In the genomic region with DNA sequence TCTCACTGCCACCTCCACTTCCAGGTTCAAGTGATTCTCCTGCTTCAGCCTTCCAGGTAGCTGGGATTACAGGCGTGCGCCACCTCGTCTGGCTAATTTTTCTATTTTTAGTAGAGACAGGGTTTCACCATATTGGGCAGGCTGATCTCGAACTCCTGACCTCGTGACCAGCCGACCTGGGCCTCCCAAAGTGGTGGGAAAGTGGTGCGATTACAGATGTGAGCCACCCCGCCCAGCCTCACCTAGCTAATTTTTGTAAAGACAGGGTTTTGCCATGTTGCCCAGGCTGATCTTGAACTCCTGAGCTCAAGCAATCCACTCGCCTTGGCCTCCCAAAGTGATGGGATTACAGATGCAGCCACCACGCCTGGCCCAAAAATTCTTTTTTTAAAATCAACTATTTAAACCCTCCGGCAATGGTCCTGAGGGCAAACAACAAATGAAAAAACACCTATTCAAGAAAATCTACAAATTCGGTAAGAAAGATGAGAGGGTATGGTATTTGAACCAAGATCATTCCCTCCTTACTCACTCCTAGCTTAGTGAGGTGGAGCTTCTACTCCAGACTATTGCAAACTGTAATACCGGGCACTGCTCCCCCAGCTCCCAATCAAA, we compare ENCODE assay signal across 12 cellular contexts. TPM values are rescaled to one million over a fixed set of nuclear protein-coding genes. Genes with fewer than 3 reads are reported as not detected.
DNase-seq lines count a peak whose midpoint lies in the region; ATAC-seq, FAIRE-seq and TF ChIP-seq lines count a peak whose summit lies in the region.
"Had no signal": no experiment of that assay in that cellular context is flagged by ENCODE, and none has a peak within 500 bp of the region (broad histone marks: within the 10 kb centered on the region; RNA-seq: fewer than 3 reads in every experiment).

No MANE protein-coding gene starts in this region.

- H3K4me2 ChIP-seq in endothelial cell of umbilical vein (ENCODE audit: insufficient read depth, low read length), result peak overlapping the region; percentile 99

- H3K4me3 ChIP-seq in RWPE2 (ENCODE audit: severe bottlenecking) (no peak overlapping the region), endothelial cell of umbilical vein (replicated peaks in 1 of 3; ENCODE audit: insufficient read depth in 1 of 3, low read depth in 1 of 3, low read length in 3 of 3) (peak overlapping the region in 1 of 3 experiments; percentile 99), spleen (peak overlapping the region in 4 of 8 donors; percentile 75 to 86 (median 84)), WERI-Rb-1 (ENCODE audit: low read depth, low read length) (no peak overlapping the region)

- peaks cover 64% of the 10 kb centered on the region for H3K79me2 ChIP-seq in endothelial cell of umbilical vein (ENCODE audit: control insufficient read depth, insufficient read depth, low read length)

- peak overlapping the region; percentile 63 for H3K27ac ChIP-seq in RWPE2 (ENCODE audit: poor library complexity, severe bottlenecking)
- peak overlapping the region; percentile 86 for H3K27ac ChIP-seq in endothelial cell of umbilical vein (ENCODE audit: insufficient read depth, low read depth, low read length)
- H3K27ac ChIP-seq in spleen, result no peak overlapping the region
- H3K27ac ChIP-seq in WERI-Rb-1, result no peak overlapping the region

- no peaks in the 10 kb centered on the region for H3K9me1 ChIP-seq in endothelial cell of umbilical vein (replicated peaks; ENCODE audit: control insufficient read depth, extremely low read depth, insufficient read depth, low read length)

- H3K4me3 Mint-ChIP-seq in activated T-cell treated with anti-CD3 and anti-CD28 coated beads, Interleukin-2, amount 50 U/mL, for 4 hours, result peak overlapping the region; percentile 93

- CTCF ChIA-PET in endothelial cell of umbilical vein (lab: Charles Lee), result interaction anchor here (1.2 to 3.6 kb wide), 9 partner anchors 10 to 64 kb away, joined by 3 to 28 read pairs (median 6); a partner anchor contains a TSS

- peaks cover 34% of the 10 kb centered on the region for H3K4me1 Mint-ChIP-seq in activated T-cell treated with anti-CD3 and anti-CD28 coated beads, Interleukin-2, amount 50 U/mL, for 4 hours (ENCODE audit: low read depth)

- no peaks in the 10 kb centered on the region for H4K20me1 ChIP-seq in endothelial cell of umbilical vein (replicated peaks; ENCODE audit: control insufficient read depth, extremely low read depth, insufficient read depth, low read length)

- no peaks in the 10 kb centered on the region for H3K36me3 Mint-ChIP-seq in activated T-cell treated with anti-CD3 and anti-CD28 coated beads, Interleukin-2, amount 50 U/mL, for 4 hours (ENCODE audit: insufficient read depth)

- POLR2A ChIA-PET in endothelial cell of umbilical vein (lab: Charles Lee), result interaction anchor here (1.7 kb wide), 1 partner anchor 18 kb away, joined by 8 read pairs; no protein-coding TSS in a partner anchor

- whole genome bisulfite sequencing in spleen, 5 donors, result 92 to 94% (median 93%) methylated on average over 13 of the region's 13 CpGs

- H3K27me3 ChIP-seq in RWPE2 (ENCODE audit: insufficient read depth, poor library complexity, severe bottlenecking) (no peaks in the 10 kb centered on the region), endothelial cell of umbilical vein (ENCODE audit: control insufficient read depth in 2 of 2, insufficient read depth in 2 of 2, low read length in 2 of 2) (no peaks in the 10 kb centered on the region), spleen (replicated peaks in 1 of 7) (no peaks in the 10 kb centered on the region), WERI-Rb-1 (ENCODE audit: insufficient read depth, low read depth, severe bottlenecking) (no peaks in the 10 kb centered on the region)
- H3K27me3 ChIP-seq: left lung had no signal

- TF ChIP-seq CTCF in RWPE2 (IDR thresholded peaks at IDR 0.05; ENCODE audit: poor library complexity, severe bottlenecking) (no peak), endothelial cell of umbilical vein (IDR thresholded peaks at IDR 0.05; ENCODE audit: extremely low read depth in 1 of 2, insufficient read depth in 1 of 2, low read depth in 1 of 2, low read length in 2 of 2) (no peak), spleen (IDR thresholded peaks at IDR 0.05 in 8 of 11, conservative IDR thresholded peaks at IDR 0.05 in 3 of 11) (no peak), WERI-Rb-1 (IDR thresholded peaks at IDR 0.05; ENCODE audit: low read depth, low read length) (no peak)

- intact Hi-C loops in endothelial cell of umbilical vein (cut with micrococcal nuclease) (no loop called here), spleen (cut with DNase I; ENCODE audit: low total_unique reads) (no loop called here)

- no TSS peak for BruUV-seq in endothelial cell of umbilical vein (replicated peaks; lab: Mats Ljungman, UMichigan)

- H3K36me3 ChIP-seq in RWPE2 (ENCODE audit: low read depth) (peaks cover 17% of the 10 kb centered on the region; the same call in 1 of the 2 replicates), endothelial cell of umbilical vein (ENCODE audit: control insufficient read depth in 2 of 2, extremely low read depth in 1 of 2, insufficient read depth in 2 of 2, low read length in 2 of 2) (peaks cover 0 to 3% of the 10 kb centered on the region in 2 experiments), spleen (peaks cover 0 to 14% (median 0%) of the 10 kb centered on the region in 6 donors), WERI-Rb-1 (peaks cover 23% of the 10 kb centered on the region)
- H3K36me3 ChIP-seq: left lung had no signal

- no peak overlapping the region for H3K9ac ChIP-seq in endothelial cell of umbilical vein (replicated peaks; ENCODE audit: extremely low read depth, insufficient read depth, low read length)

- DNase-seq in activated T-cell treated with anti-CD3 and anti-CD28 coated beads, Interleukin-2, amount 50 U/mL, for 4 hours, result no peak
- no peak for DNase-seq in activated T-cell treated with anti-CD3 and anti-CD28 coated beads for 4 hours
- DNase-seq in RWPE2 (ENCODE audit: low spot score), result no peak
- DNase-seq in endothelial cell of umbilical vein (ENCODE audit: low read depth, low spot score), result no peak
- peak; percentile 64 for DNase-seq in spleen
- DNase-seq in NCI-H1417 treated with DMSO at 0.1 percent for 48 hours (lab: John Stamatoyannopoulos, UW), result no peak
- DNase-seq in medulla oblongata (ENCODE audit: extremely low spot score), result no peak
- DNase-seq in WERI-Rb-1, result no peak
- DNase-seq: amniotic stem cell, left lung, NCI-H446 treated with DMSO at 0.1 percent for 48 hours had no signal

- H3K9me3 ChIP-seq in RWPE2 (ENCODE audit: severe bottlenecking), result no peaks in the 10 kb centered on the region
- H3K9me3 ChIP-seq in endothelial cell of umbilical vein (replicated peaks; ENCODE audit: control insufficient read depth, insufficient read depth, low read length), result no peaks in the 10 kb centered on the region
- peaks cover 0 to 3% (median under 1%) of the 10 kb centered on the region in 8 donors for H3K9me3 ChIP-seq in spleen
- H3K9me3 ChIP-seq in WERI-Rb-1 (ENCODE audit: severe bottlenecking), result no peaks in the 10 kb centered on the region
- H3K9me3 ChIP-seq: left lung had no signal

- H3K4me1 ChIP-seq in RWPE2 (ENCODE audit: insufficient read depth, poor library complexity, severe bottlenecking), result peaks cover 6% of the 10 kb centered on the region
- H3K4me1 ChIP-seq in endothelial cell of umbilical vein (ENCODE audit: control insufficient read depth, extremely low read depth, insufficient read depth, low read length), result peaks cover 40% of the 10 kb centered on the region
- H3K4me1 ChIP-seq in spleen, result peaks cover 21 to 48% (median 28%) of the 10 kb centered on the region in 6 donors

- no peaks in the 10 kb centered on the region for H3K9me3 Mint-ChIP-seq in activated T-cell treated with anti-CD3 and anti-CD28 coated beads, Interleukin-2, amount 50 U/mL, for 4 hours

- dilution Hi-C loops in endothelial cell of umbilical vein (cut with MboI; ENCODE audit: extremely low pct_ligation_motif_present, low sequenced_read_pairs), result no loop called here

- ATAC-seq in activated T-cell treated with anti-CD3 and anti-CD28 coated beads, Interleukin-2, amount 50 U/mL, for 4 hours, result no peak
- ATAC-seq in RWPE2 (ENCODE audit: low read depth), result no peak
- ATAC-seq: esophagus mucosa, left lung had no signal

- TF ChIP-seq POLR2A in endothelial cell of umbilical vein (IDR thresholded peaks at IDR 0.05; ENCODE audit: low read depth, low read length) (no peak), spleen (IDR thresholded peaks at IDR 0.05) (no peak)

- FAIRE-seq in endothelial cell of umbilical vein (lab: Jason Lieb, UNC), result no peak

- H2AFZ ChIP-seq in endothelial cell of umbilical vein (ENCODE audit: low read depth, low read length), result no peak overlapping the region

- no peaks in the 10 kb centered on the region for H3K27me3 Mint-ChIP-seq in activated T-cell treated with anti-CD3 and anti-CD28 coated beads, Interleukin-2, amount 50 U/mL, for 4 hours (ENCODE audit: low read depth)

RNA-seq across cellular contexts. Expression of a gene that starts 1.9 kb away (rescaled TPM):
- total RNA-seq in activated T-cell treated with anti-CD3 and anti-CD28 coated beads, Interleukin-2, amount 50 U/mL, for 4 hours, result 10 to 100 TPM; 65.4 to 70.2 (median 66.0) TPM
- total RNA-seq in endothelial cell of umbilical vein (114 and 115 TPM in 2 replicates), spleen (10 to 100 TPM; 21.5 to 42.9 (median 32.6) TPM)
- polyA plus RNA-seq in endothelial cell of umbilical vein (27.8 and 33.8 TPM in 2 replicates), spleen (1 to 10 TPM; 3.9 to 8.3 (median 4.4) TPM)
- polyA plus RNA-seq in endothelial cell of umbilical vein (2011; cell fraction: cytosol; rRNA removed), result 34.5 and 37.1 TPM in 2 replicates
- 30.8 and 43.2 TPM in 2 replicates for polyA plus RNA-seq in endothelial cell of umbilical vein (2011; cell fraction: nucleus; rRNA removed)
- 30.4 and 40.0 TPM in 2 replicates for polyA plus RNA-seq in endothelial cell of umbilical vein (2012)
- 64.5 and 65.3 TPM in 2 replicates for polyA minus RNA-seq in endothelial cell of umbilical vein
- polyA minus RNA-seq in endothelial cell of umbilical vein (2011; cell fraction: cytosol; rRNA and poly(A)+ RNA removed), result 18.5 TPM
- 31.3 and 39.8 TPM in 2 replicates for polyA minus RNA-seq in endothelial cell of umbilical vein (2011; cell fraction: nucleus; rRNA and poly(A)+ RNA removed)

RNA-seq across cellular contexts. Expression of a gene that starts 24.4 kb away (rescaled TPM):
- 10 to 100 TPM; 11.8 to 15.2 (median 12.9) TPM for total RNA-seq in activated T-cell treated with anti-CD3 and anti-CD28 coated beads, Interleukin-2, amount 50 U/mL, for 4 hours
- total RNA-seq in endothelial cell of umbilical vein (51.2 and 51.3 TPM in 2 replicates), spleen (10 to 100 TPM; 15.5 to 28.0 (median 23.5) TPM)
- polyA plus RNA-seq in endothelial cell of umbilical vein (36.6 and 40.0 TPM in 2 replicates), spleen (10 to 100 TPM; 18.6 to 27.7 (median 24.7) TPM)
- 53.2 and 53.9 TPM in 2 replicates for polyA plus RNA-seq in endothelial cell of umbilical vein (2011; cell fraction: cytosol; rRNA removed)
- 36.6 and 42.5 TPM in 2 replicates for polyA plus RNA-seq in endothelial cell of umbilical vein (2011; cell fraction: nucleus; rRNA removed)
- 43.8 and 46.6 TPM in 2 replicates for polyA plus RNA-seq in endothelial cell of umbilical vein (2012)
- 35.5 and 38.3 TPM in 2 replicates for polyA minus RNA-seq in endothelial cell of umbilical vein
- 10.8 TPM for polyA minus RNA-seq in endothelial cell of umbilical vein (2011; cell fraction: cytosol; rRNA and poly(A)+ RNA removed)
- polyA minus RNA-seq in endothelial cell of umbilical vein (2011; cell fraction: nucleus; rRNA and poly(A)+ RNA removed), result 9.3 and 12.0 TPM in 2 replicates

RNA-seq across cellular contexts. Expression of a gene that starts 51.8 kb away (rescaled TPM):
- total RNA-seq in activated T-cell treated with anti-CD3 and anti-CD28 coated beads, Interleukin-2, amount 50 U/mL, for 4 hours, result 10 to 100 TPM; 69.2 to 69.7 (median 69.5) TPM
- total RNA-seq in endothelial cell of umbilical vein (73.8 and 82.9 TPM in 2 replicates), spleen (10 to 100 TPM; 30.8 to 55.5 (median 40.7) TPM)
- polyA plus RNA-seq in endothelial cell of umbilical vein (35.0 and 37.8 TPM in 2 replicates), spleen (10 to 100 TPM; 14.4 to 21.1 (median 18.1) TPM)
- 45.1 and 48.8 TPM in 2 replicates for polyA plus RNA-seq in endothelial cell of umbilical vein (2011; cell fraction: cytosol; rRNA removed)
- 133 and 150 TPM in 2 replicates for polyA plus RNA-seq in endothelial cell of umbilical vein (2011; cell fraction: nucleus; rRNA removed)
- polyA plus RNA-seq in endothelial cell of umbilical vein (2012), result 48.2 and 56.8 TPM in 2 replicates
- polyA minus RNA-seq in endothelial cell of umbilical vein, result 63.6 and 64.5 TPM in 2 replicates
- polyA minus RNA-seq in endothelial cell of umbilical vein (2011; cell fraction: cytosol; rRNA and poly(A)+ RNA removed), result 33.2 TPM
- polyA minus RNA-seq in endothelial cell of umbilical vein (2011; cell fraction: nucleus; rRNA and poly(A)+ RNA removed), result 33.6 and 44.1 TPM in 2 replicates

Comparison
In these comparisons a context has a peak if more than half of its experiments do, and no peak if none do; other contexts are left out.
1. H3K27ac ChIP-seq: peak in RWPE2 (single experiment) and endothelial cell of umbilical vein (single experiment); none in spleen (0 of 8) and WERI-Rb-1 (single experiment).